Comparison of ENCODE assay signal across 35 cellular contexts in genomic region chr3:197615430-197615829, GRCh38. TPM values are rescaled to one million over a fixed set of nuclear protein-coding genes. Genes with fewer than 3 reads are reported as not detected.
"Had no signal": no experiment of that assay in that cellular context is flagged by ENCODE, and none has a peak within 500 bp of the region (broad histone marks: within the 10 kb centered on the region; RNA-seq: fewer than 3 reads in every experiment).

No MANE protein-coding gene starts in this region.

- H3K27me3 ChIP-seq: ascending aorta, cardiac muscle cell, MG63 had no signal

- FAIRE-seq: RCC 7860 had no signal

- H3K4me1 ChIP-seq: ascending aorta had no signal

- H3K27me3 Mint-ChIP-seq: activated CD4-positive, alpha-beta memory T cell treated with anti-CD3 and anti-CD28 coated beads, Interleukin-2, amount 10 ng/mL, durations not matched to agents 7 days and 5 days; activated naive CD8-positive, alpha-beta T cell treated with anti-CD3 and anti-CD28 coated beads for 36 hours; activated T-helper 17 cell treated with anti-CD3 and anti-CD28 coated beads, Interleukin-2, amount 50 U/mL, for 72 hours; central memory CD8-positive, alpha-beta T cell had no signal

- H3K9me3 Mint-ChIP-seq: activated T-helper 17 cell treated with anti-CD3 and anti-CD28 coated beads, Interleukin-2, amount 50 U/mL, for 72 hours; central memory CD8-positive, alpha-beta T cell had no signal

- H3K27ac Mint-ChIP-seq: activated CD4-positive, alpha-beta memory T cell treated with anti-CD3 and anti-CD28 coated beads, Interleukin-2, amount 10 ng/mL, durations not matched to agents 7 days and 5 days; activated naive CD8-positive, alpha-beta T cell treated with anti-CD3 and anti-CD28 coated beads for 36 hours; activated T-cell treated with anti-CD3 and anti-CD28 coated beads, Interleukin-2, amount 50 U/mL, for 72 hours had no signal

- DNase-seq: activated CD4-positive, alpha-beta memory T cell treated with anti-CD3 and anti-CD28 coated beads, Interleukin-2, amount 10 ng/mL, durations not matched to agents 7 days and 5 days; activated CD4-positive, alpha-beta T cell treated with anti-CD3 and anti-CD28 coated beads for 1 hour; activated CD4-positive, alpha-beta T cell treated with anti-CD3 and anti-CD28 coated beads for 48 hours; activated CD4-positive, CD25-positive, alpha-beta regulatory T cell; activated effector memory CD4-positive, alpha-beta T cell treated with anti-CD3 and anti-CD28 coated beads, Interleukin-2, amount 50 U/mL, for 16 hours; activated naive CD4-positive, alpha-beta T cell; activated naive CD4-positive, alpha-beta T cell treated with anti-CD3 and anti-CD28 coated beads, Interleukin-2, amount 50 U/mL, for 16 hours; activated naive CD8-positive, alpha-beta T cell treated with anti-CD3 and anti-CD28 coated beads for 36 hours; activated T-cell treated with anti-CD3 and anti-CD28 coated beads, Interleukin-2, amount 50 U/mL, for 1 hour; activated T-cell treated with anti-CD3 and anti-CD28 coated beads, Interleukin-2, amount 50 U/mL, for 72 hours; amygdala; Kasumi-1; KG1; MG63; NCI-H1092; NCI-H1417; NCI-H146; NCI-H187 treated with DMSO at 0.1 percent for 48 hours; NCI-H2081 treated with DMSO at 0.1 percent for 48 hours; NCI-H226; NCI-H524 treated with DMSO at 0.1 percent for 48 hours; NK-92 treated with Interleukin-12 subunit alpha and Interleukin-12 subunit beta, amount 100 ng/mL, for 24 hours; PC-9; SIG-M5; T-helper 1 cell; T1000; WERI-Rb-1 had no signal

- H3K4me2 ChIP-seq: PC-9 had no signal

- ATAC-seq: activated T-cell treated with anti-CD3 and anti-CD28 coated beads, Interleukin-2, amount 50 U/mL, for 72 hours; activated T-helper 17 cell treated with anti-CD3 and anti-CD28 coated beads, Interleukin-2, amount 50 U/mL, for 72 hours; Right ventricle myocardium inferior; SK-N-SH treated with all-trans-retinoic acid at 6 μM for 48 hours had no signal

- H3K4me3 Mint-ChIP-seq: activated CD4-positive, alpha-beta memory T cell treated with anti-CD3 and anti-CD28 coated beads, Interleukin-2, amount 10 ng/mL, durations not matched to agents 7 days and 5 days; activated naive CD8-positive, alpha-beta T cell treated with anti-CD3 and anti-CD28 coated beads for 36 hours; activated T-cell treated with anti-CD3 and anti-CD28 coated beads, Interleukin-2, amount 50 U/mL, for 72 hours; activated T-helper 17 cell treated with anti-CD3 and anti-CD28 coated beads, Interleukin-2, amount 50 U/mL, for 72 hours; central memory CD8-positive, alpha-beta T cell had no signal

- H3K27ac ChIP-seq: ascending aorta, cardiac muscle cell, PC-9, RWPE1, WERI-Rb-1 had no signal

- H3K4me3 ChIP-seq: ascending aorta, cardiac muscle cell, MG63, PC-9 had no signal

- H2AFZ ChIP-seq: PC-9 had no signal

- H3K9me3 ChIP-seq: ascending aorta, MG63 had no signal

RNA-seq across cellular contexts. Expression of gene BDH1, which starts 59.7 kb away (rescaled TPM):
- total RNA-seq: ascending aorta had no signal
